In genomic region chr17:40956401-40957254, GRCh38 we compare ENCODE assay signal across 14 cellular contexts. TPM values are rescaled to one million over a fixed set of nuclear protein-coding genes. Genes with fewer than 3 reads are reported as not detected.
A peak's percentile ranks its signal among the peaks of the same experiment; 100 is the strongest.
DNase-seq lines count a peak whose midpoint lies in the region; ATAC-seq and TF ChIP-seq lines count a peak whose summit lies in the region.
"Had no signal": no experiment of that assay in that cellular context is flagged by ENCODE, and none has a peak within 500 bp of the region (broad histone marks: within the 10 kb centered on the region; RNA-seq: fewer than 3 reads in every experiment).

No MANE protein-coding gene starts in this region.

- no peak overlapping the region for H3K4me3 Mint-ChIP-seq in activated CD4-positive, alpha-beta T cell treated with anti-CD3 and anti-CD28 coated beads, Interleukin-2, amount 10 ng/mL, durations not matched to agents 7 days and 5 days
- H3K4me3 Mint-ChIP-seq: activated B cell treated with CpG ODN at 0.5 μM for 24 hours; activated naive CD4-positive, alpha-beta T cell treated with anti-CD3 and anti-CD28 coated beads for 36 hours; IgD-negative memory B cell had no signal

- H3K9me3 Mint-ChIP-seq in activated CD4-positive, alpha-beta T cell treated with anti-CD3 and anti-CD28 coated beads, Interleukin-2, amount 10 ng/mL, durations not matched to agents 7 days and 5 days: no peaks in the 10 kb centered on the region
- H3K9me3 Mint-ChIP-seq: activated B cell treated with CpG ODN at 0.5 μM for 24 hours; activated naive CD4-positive, alpha-beta T cell treated with anti-CD3 and anti-CD28 coated beads for 36 hours; IgD-negative memory B cell had no signal

- H3K4me3 ChIP-seq in breast epithelium: no peak overlapping the region
- H3K4me3 ChIP-seq in lower lobe of right lung: no peak overlapping the region
- H3K4me3 ChIP-seq: esophagus muscularis mucosa, sigmoid colon had no signal

- peaks cover 6% of the 10 kb centered on the region for H3K4me1 Mint-ChIP-seq in activated CD4-positive, alpha-beta T cell treated with anti-CD3 and anti-CD28 coated beads, Interleukin-2, amount 10 ng/mL, durations not matched to agents 7 days and 5 days
- H3K4me1 Mint-ChIP-seq: activated B cell treated with CpG ODN at 0.5 μM for 24 hours, IgD-negative memory B cell had no signal

- H3K36me3 Mint-ChIP-seq in activated CD4-positive, alpha-beta T cell treated with anti-CD3 and anti-CD28 coated beads, Interleukin-2, amount 10 ng/mL, durations not matched to agents 7 days and 5 days (ENCODE audit: low read depth): no peaks in the 10 kb centered on the region
- H3K36me3 Mint-ChIP-seq: IgD-negative memory B cell had no signal

- TF ChIP-seq CTCF in breast epithelium (IDR thresholded peaks at IDR 0.05): no peak
- TF ChIP-seq CTCF in lower lobe of right lung (IDR thresholded peaks at IDR 0.05): no peak

- H3K36me3 ChIP-seq in breast epithelium: no peaks in the 10 kb centered on the region
- no peaks in the 10 kb centered on the region for H3K36me3 ChIP-seq in lower lobe of right lung
- H3K36me3 ChIP-seq: esophagus muscularis mucosa, sigmoid colon had no signal

- H3K9me3 ChIP-seq in breast epithelium: no peaks in the 10 kb centered on the region
- no peaks in the 10 kb centered on the region for H3K9me3 ChIP-seq in lower lobe of right lung
- H3K9me3 ChIP-seq: esophagus muscularis mucosa, sigmoid colon had no signal

- no peak overlapping the region for H3K27ac Mint-ChIP-seq in activated CD4-positive, alpha-beta T cell treated with anti-CD3 and anti-CD28 coated beads, Interleukin-2, amount 10 ng/mL, durations not matched to agents 7 days and 5 days
- H3K27ac Mint-ChIP-seq: activated B cell treated with CpG ODN at 0.5 μM for 24 hours; activated naive CD4-positive, alpha-beta T cell treated with anti-CD3 and anti-CD28 coated beads for 36 hours had no signal

- POLR2A ChIA-PET in activated CD4-positive, alpha-beta T cell treated with anti-CD3 and anti-CD28 coated beads, Interleukin-2, amount 10 ng/mL, durations not matched to agents 7 days and 5 days (lab: Charles Lee): no interaction called here

- H3K4me1 ChIP-seq in breast epithelium: peaks cover 0 to 18% of the 10 kb centered on the region in 2 donors
- peaks cover 16% of the 10 kb centered on the region for H3K4me1 ChIP-seq in lower lobe of right lung
- H3K4me1 ChIP-seq: sigmoid colon had no signal

- DNase-seq in COLO829 (ENCODE audit: low spot score) (peak; percentile 80), M059J (ENCODE audit: low read depth) (peak; percentile 72), breast epithelium (ENCODE audit: low spot score in 2 of 2) (no peak), lower lobe of right lung (no peak), NCI-H1930 (lab: John Stamatoyannopoulos, UW) (no peak)
- no peak for DNase-seq in activated CD4-positive, alpha-beta T cell treated with anti-CD3 and anti-CD28 coated beads, Interleukin-2, amount 10 ng/mL, durations not matched to agents 7 days and 5 days
- no peak for DNase-seq in activated naive CD4-positive, alpha-beta T cell treated with Interleukin-2 at 50 U/mL for 16 hours
- DNase-seq: activated B cell treated with CpG ODN at 0.5 μM for 24 hours; activated naive CD4-positive, alpha-beta T cell treated with anti-CD3 and anti-CD28 coated beads for 36 hours; NCI-H774; sigmoid colon had no signal

- intact Hi-C loops in breast epithelium (cut with DNase I; ENCODE audit: low total_unique reads) (no loop called here), lower lobe of right lung (cut with DNase I) (no loop called here)

- no peak for TF ChIP-seq POLR2A in breast epithelium (IDR thresholded peaks at IDR 0.05)

- H3K27ac ChIP-seq in breast epithelium: peak overlapping the region; percentile 67 to 68
- no peak overlapping the region for H3K27ac ChIP-seq in lower lobe of right lung
- H3K27ac ChIP-seq: esophagus muscularis mucosa, sigmoid colon had no signal

- CTCF ChIA-PET in activated CD4-positive, alpha-beta T cell treated with anti-CD3 and anti-CD28 coated beads, Interleukin-2, amount 10 ng/mL, durations not matched to agents 7 days and 5 days (lab: Charles Lee): no interaction called here

- peaks cover 18% of the 10 kb centered on the region for H3K27me3 Mint-ChIP-seq in activated CD4-positive, alpha-beta T cell treated with anti-CD3 and anti-CD28 coated beads, Interleukin-2, amount 10 ng/mL, durations not matched to agents 7 days and 5 days
- H3K27me3 Mint-ChIP-seq: IgD-negative memory B cell had no signal

- ATAC-seq in lower lobe of right lung (peak; percentile 64 to 66), GM19328 (IDR thresholded peaks at IDR 0.05; ENCODE audit: unreplicated experiment) (no peak)

- no peaks in the 10 kb centered on the region for H3K27me3 ChIP-seq in breast epithelium
- H3K27me3 ChIP-seq in lower lobe of right lung (ENCODE audit: low read depth): no peaks in the 10 kb centered on the region

RNA-seq across cellular contexts. Expression of gene KRT39, which starts 10.1 kb away (rescaled TPM):
- 0.20 TPM in 1 of 2 replicates, not detected in the other for total RNA-seq in M059J (2014; rRNA removed; shearing (Covaris generic))
- total RNA-seq in breast epithelium (not detected), lower lobe of right lung (0.59 TPM)
- not detected for total RNA-seq in activated CD4-positive, alpha-beta T cell treated with anti-CD3 and anti-CD28 coated beads, Interleukin-2, amount 10 ng/mL, durations not matched to agents 7 days and 5 days
- total RNA-seq: activated B cell treated with CpG ODN at 0.5 μM for 24 hours; activated naive CD4-positive, alpha-beta T cell treated with anti-CD3 and anti-CD28 coated beads for 36 hours; esophagus muscularis mucosa; sigmoid colon had no signal

RNA-seq across cellular contexts. Expression of gene KRT23, which starts 19.2 kb away (rescaled TPM):
- not detected in 2 replicates for total RNA-seq in M059J (2014; rRNA removed; shearing (Covaris generic))
- total RNA-seq in breast epithelium: 10 to 100 TPM in 2 of 3 donors, not detected in 1; 37.7 to 57.5 TPM
- 1.9 TPM for total RNA-seq in lower lobe of right lung
- total RNA-seq in activated CD4-positive, alpha-beta T cell treated with anti-CD3 and anti-CD28 coated beads, Interleukin-2, amount 10 ng/mL, durations not matched to agents 7 days and 5 days: not detected
- total RNA-seq: activated B cell treated with CpG ODN at 0.5 μM for 24 hours; activated naive CD4-positive, alpha-beta T cell treated with anti-CD3 and anti-CD28 coated beads for 36 hours had no signal

RNA-seq across cellular contexts. Expression of gene KRT40, which starts 27.5 kb away (rescaled TPM):
- total RNA-seq in M059J (2014; rRNA removed; shearing (Covaris generic)): not detected in 2 replicates
- under 1 TPM in 1 of 3 donors, not detected in 2; 0.29 TPM for total RNA-seq in breast epithelium
- total RNA-seq in lower lobe of right lung: 0.27 TPM
- not detected for total RNA-seq in activated CD4-positive, alpha-beta T cell treated with anti-CD3 and anti-CD28 coated beads, Interleukin-2, amount 10 ng/mL, durations not matched to agents 7 days and 5 days
- total RNA-seq: activated B cell treated with CpG ODN at 0.5 μM for 24 hours; activated naive CD4-positive, alpha-beta T cell treated with anti-CD3 and anti-CD28 coated beads for 36 hours; esophagus muscularis mucosa; sigmoid colon had no signal

RNA-seq across cellular contexts. Expression of gene KRTAP3-3, which starts 37.3 kb away (rescaled TPM):
- 0.22 TPM in 1 of 2 replicates, not detected in the other for total RNA-seq in M059J (2014; rRNA removed; shearing (Covaris generic))
- total RNA-seq in breast epithelium: not detected
- total RNA-seq in lower lobe of right lung: not detected
- total RNA-seq in activated CD4-positive, alpha-beta T cell treated with anti-CD3 and anti-CD28 coated beads, Interleukin-2, amount 10 ng/mL, durations not matched to agents 7 days and 5 days: not detected
- total RNA-seq: activated B cell treated with CpG ODN at 0.5 μM for 24 hours; activated naive CD4-positive, alpha-beta T cell treated with anti-CD3 and anti-CD28 coated beads for 36 hours; esophagus muscularis mucosa; sigmoid colon had no signal

RNA-seq across cellular contexts. Expression of gene KRTAP3-2, which starts 43.1 kb away (rescaled TPM):
- total RNA-seq in M059J (2014; rRNA removed; shearing (Covaris generic)): not detected in 2 replicates
- total RNA-seq in breast epithelium: not detected
- total RNA-seq in lower lobe of right lung: not detected
- not detected for total RNA-seq in activated CD4-positive, alpha-beta T cell treated with anti-CD3 and anti-CD28 coated beads, Interleukin-2, amount 10 ng/mL, durations not matched to agents 7 days and 5 days
- total RNA-seq: activated B cell treated with CpG ODN at 0.5 μM for 24 hours; activated naive CD4-positive, alpha-beta T cell treated with anti-CD3 and anti-CD28 coated beads for 36 hours; esophagus muscularis mucosa; sigmoid colon had no signal

Comparison
In these comparisons a context has a peak if more than half of its experiments do, and no peak if none do; other contexts are left out.
1. DNase-seq: peak in COLO829 (single experiment) and M059J (single experiment); none in breast epithelium (0 of 2), lower lobe of right lung (single experiment), activated CD4-positive, alpha-beta T cell treated with anti-CD3 and anti-CD28 coated beads, Interleukin-2, amount 10 ng/mL, durations not matched to agents 7 days and 5 days (single experiment), activated naive CD4-positive, alpha-beta T cell treated with Interleukin-2 at 50 U/mL for 16 hours (single experiment) and NCI-H1930 (0 of 2).